Comparison of ENCODE assay signal across 12 cellular contexts in genomic region chr11:126862664-126863247, GRCh38.
A peak's percentile ranks its signal among the peaks of the same experiment; 100 is the strongest.
DNase-seq lines count a peak whose midpoint lies in the region; ATAC-seq and TF ChIP-seq lines count a peak whose summit lies in the region.
"Had no signal": no experiment of that assay in that cellular context is flagged by ENCODE, and none has a peak within 500 bp of the region (broad histone marks: within the 10 kb centered on the region; RNA-seq: fewer than 3 reads in every experiment).

No MANE protein-coding gene starts in this region.

- no peak overlapping the region for H3K27ac ChIP-seq in sigmoid colon
- H3K27ac ChIP-seq: heart left ventricle, prostate gland, SJSA1 had no signal

- H3K9me3 ChIP-seq in sigmoid colon: no peaks in the 10 kb centered on the region
- H3K9me3 ChIP-seq: heart left ventricle, prostate gland, SJSA1 had no signal

- H3K36me3 ChIP-seq in sigmoid colon: no peaks in the 10 kb centered on the region
- H3K36me3 ChIP-seq: heart left ventricle, prostate gland, SJSA1 had no signal

- H3K4me1 Mint-ChIP-seq in MCF 10A (ENCODE audit: insufficient read depth, unreplicated experiment): no peaks in the 10 kb centered on the region
- H3K4me1 Mint-ChIP-seq: CD4-positive, alpha-beta memory T cell had no signal

- no peaks in the 10 kb centered on the region for H3K36me3 Mint-ChIP-seq in MCF 10A (ENCODE audit: insufficient read depth, unreplicated experiment)
- H3K36me3 Mint-ChIP-seq: CD4-positive, alpha-beta memory T cell had no signal

- no peak overlapping the region for H3K4me3 Mint-ChIP-seq in MCF 10A (ENCODE audit: unreplicated experiment)

- POLR2A ChIA-PET in MCF 10A (lab: Yijun Ruan, JAX): no interaction called here

- no peak for TF ChIP-seq POLR2A in sigmoid colon (IDR thresholded peaks at IDR 0.05)

- BruUV-seq in MCF 10A (replicated peaks; lab: Mats Ljungman, UMichigan): no TSS peak

- CTCF ChIA-PET in MCF 10A (lab: Yijun Ruan, JAX): no interaction called here

- DNase-seq in Jurkat, Clone E6-1 (ENCODE audit: low read depth, low spot score): peak; percentile 71
- DNase-seq in epithelial cell of proximal tubule (ENCODE audit: low read depth) (no peak), sigmoid colon (no peak), MCF 10A (ENCODE audit: unreplicated experiment) (no peak)
- DNase-seq: heart left ventricle had no signal

- ATAC-seq in GM21529 (IDR thresholded peaks at IDR 0.05; ENCODE audit: unreplicated experiment) (peak; percentile 68), GM19324 (IDR thresholded peaks at IDR 0.05; ENCODE audit: low FRiP score, unreplicated experiment) (no peak), HG03280 (IDR thresholded peaks at IDR 0.05; ENCODE audit: unreplicated experiment) (no peak)
- ATAC-seq: heart left ventricle had no signal

- no peaks in the 10 kb centered on the region for H3K4me1 ChIP-seq in sigmoid colon
- H3K4me1 ChIP-seq: heart left ventricle, prostate gland, SJSA1 had no signal

- H3K27me3 ChIP-seq in sigmoid colon: no peaks in the 10 kb centered on the region
- H3K27me3 ChIP-seq: SJSA1 had no signal

- TF ChIP-seq CTCF in GM12872 (IDR thresholded peaks at IDR 0.05; ENCODE audit: insufficient read depth, low read depth, low read length): peak; percentile 50
- peak; percentile 36 for TF ChIP-seq CTCF in epithelial cell of proximal tubule (conservative IDR thresholded peaks at IDR 0.05; ENCODE audit: low read depth, low read length)
- TF ChIP-seq CTCF in sigmoid colon (IDR thresholded peaks at IDR 0.05): no peak
- no peak for TF ChIP-seq CTCF in MCF 10A (IDR thresholded peaks at IDR 0.05; ENCODE audit: unreplicated experiment)

- no peak overlapping the region for H3K27ac Mint-ChIP-seq in MCF 10A (ENCODE audit: low read depth, unreplicated experiment)

- WGBS in sigmoid colon, 2 donors: 66% methylated on average over 7 of the region's 7 CpGs

- peaks cover 34% of the 10 kb centered on the region for H3K9me3 Mint-ChIP-seq in MCF 10A (ENCODE audit: unreplicated experiment)

- no peaks in the 10 kb centered on the region for H3K27me3 Mint-ChIP-seq in MCF 10A (ENCODE audit: insufficient read depth, unreplicated experiment)

- no peak for TF ChIP-seq EP300 in sigmoid colon (IDR thresholded peaks at IDR 0.05)

- intact Hi-C loops in sigmoid colon (cut with DNase I): no loop called here
- intact Hi-C loops in MCF 10A (cut with micrococcal nuclease): no loop called here

- no peak overlapping the region for H3K4me3 ChIP-seq in Jurkat, Clone E6-1 (ENCODE audit: low read length)
- H3K4me3 ChIP-seq in epithelial cell of proximal tubule (ENCODE audit: low read depth, low read length) (no peak overlapping the region), sigmoid colon (no peak overlapping the region)
- H3K4me3 ChIP-seq: heart left ventricle, prostate gland, SJSA1 had no signal

Comparison
In these comparisons a context has a peak if more than half of its experiments do, and no peak if none do; other contexts are left out.
1. CTCF ChIP-seq: peak in GM12872 (single experiment) and epithelial cell of proximal tubule (single experiment); none in sigmoid colon (0 of 4) and MCF 10A (single experiment).